ENCODE assay signal across 16 cellular contexts in genomic region chr16:20734782-20735181, GRCh38. TPM values are rescaled to one million over a fixed set of nuclear protein-coding genes. Genes with fewer than 3 reads are reported as not detected.
A peak's percentile ranks its signal among the peaks of the same experiment; 100 is the strongest.
DNase-seq lines count a peak whose midpoint lies in the region; ATAC-seq and TF ChIP-seq lines count a peak whose summit lies in the region.
"Had no signal": no experiment of that assay in that cellular context is flagged by ENCODE, and none has a peak within 500 bp of the region (broad histone marks: within the 10 kb centered on the region; RNA-seq: fewer than 3 reads in every experiment).

No MANE protein-coding gene starts in this region.

- peaks cover 66% of the 10 kb centered on the region for H3K36me3 Mint-ChIP-seq in activated T-cell treated with anti-CD3 and anti-CD28 coated beads, Interleukin-2, amount 50 U/mL, for 24 hours (ENCODE audit: low read depth)
- peaks cover 20% of the 10 kb centered on the region for H3K36me3 Mint-ChIP-seq in activated naive CD8-positive, alpha-beta T cell treated with anti-CD3 and anti-CD28 coated beads for 36 hours

- DNase-seq in activated T-cell treated with anti-CD3 and anti-CD28 coated beads, Interleukin-2, amount 50 U/mL, for 24 hours, result no peak
- no peak for DNase-seq in activated T-cell treated with anti-CD3 and anti-CD28 coated beads, Interleukin-2, amount 50 U/mL, for 1 hour
- no peak for DNase-seq in activated naive CD8-positive, alpha-beta T cell treated with anti-CD3 and anti-CD28 coated beads for 36 hours
- DNase-seq in left lobe of liver (ENCODE audit: low spot score) (no peak), testis (no peak), NCI-H1417 (lab: John Stamatoyannopoulos, UW) (no peak), NCI-H69 (lab: John Stamatoyannopoulos, UW) (no peak)
- DNase-seq: C1 segment of cervical spinal cord, COR-L47, NCI-H1417 treated with DMSO at 0.1 percent for 48 hours, NCI-H2029, NCI-H510A treated with DMSO at 0.1 percent for 48 hours had no signal

- no peaks in the 10 kb centered on the region for H3K36me3 ChIP-seq in testis (ENCODE audit: low read depth, missing control alignments)

- H3K9me3 Mint-ChIP-seq in activated T-cell treated with anti-CD3 and anti-CD28 coated beads, Interleukin-2, amount 50 U/mL, for 24 hours, result no peaks in the 10 kb centered on the region
- no peaks in the 10 kb centered on the region for H3K9me3 Mint-ChIP-seq in activated naive CD8-positive, alpha-beta T cell treated with anti-CD3 and anti-CD28 coated beads for 36 hours

- no peaks in the 10 kb centered on the region for H3K27me3 ChIP-seq in testis

- no peak for TF ChIP-seq POLR2A in testis (IDR thresholded peaks at IDR 0.05)

- H3K9me3 ChIP-seq in testis, result no peaks in the 10 kb centered on the region

- no peaks in the 10 kb centered on the region for H3K27me3 Mint-ChIP-seq in activated T-cell treated with anti-CD3 and anti-CD28 coated beads, Interleukin-2, amount 50 U/mL, for 24 hours
- no peaks in the 10 kb centered on the region for H3K27me3 Mint-ChIP-seq in activated naive CD8-positive, alpha-beta T cell treated with anti-CD3 and anti-CD28 coated beads for 36 hours

- H3K4me1 Mint-ChIP-seq in activated T-cell treated with anti-CD3 and anti-CD28 coated beads, Interleukin-2, amount 50 U/mL, for 24 hours (ENCODE audit: low read depth), result peaks cover 35% of the 10 kb centered on the region
- H3K4me1 Mint-ChIP-seq in activated naive CD8-positive, alpha-beta T cell treated with anti-CD3 and anti-CD28 coated beads for 36 hours, result peaks cover 26% of the 10 kb centered on the region

- ATAC-seq in left lobe of liver, result peak; percentile 20
- no peak for ATAC-seq in HG03196 (IDR thresholded peaks at IDR 0.05; ENCODE audit: unreplicated experiment)

- H3K4me3 ChIP-seq in testis, result no peak overlapping the region

- 24 to 28% methylated on average over 3 of the region's 3 CpGs for WGBS in testis, 2 donors

- peaks cover 28% of the 10 kb centered on the region for H3K4me1 ChIP-seq in testis

- no peak overlapping the region for H3K4me3 Mint-ChIP-seq in activated T-cell treated with anti-CD3 and anti-CD28 coated beads, Interleukin-2, amount 50 U/mL, for 24 hours
- H3K4me3 Mint-ChIP-seq in activated naive CD8-positive, alpha-beta T cell treated with anti-CD3 and anti-CD28 coated beads for 36 hours, result no peak overlapping the region

- peak overlapping the region; percentile 51 for H3K27ac Mint-ChIP-seq in activated T-cell treated with anti-CD3 and anti-CD28 coated beads, Interleukin-2, amount 50 U/mL, for 24 hours
- H3K27ac Mint-ChIP-seq in activated naive CD8-positive, alpha-beta T cell treated with anti-CD3 and anti-CD28 coated beads for 36 hours, result peak overlapping the region; percentile 84

- peak overlapping the region; percentile 39 to 76 for H3K27ac ChIP-seq in testis

- TF ChIP-seq CTCF in testis (IDR thresholded peaks at IDR 0.05), result no peak

- intact Hi-C loops in testis (cut with DNase I; ENCODE audit: low total_unique reads), result no loop called here

RNA-seq across cellular contexts. Expression of gene THUMPD1, which starts 6.8 kb away (rescaled TPM):
- total RNA-seq in activated naive CD8-positive, alpha-beta T cell treated with anti-CD3 and anti-CD28 coated beads for 36 hours, result 10 to 100 TPM; 56.4 to 58.6 TPM
- total RNA-seq in left lobe of liver (13.1 TPM), testis (100 to 1,000 TPM; 100 to 111 TPM)
- polyA plus RNA-seq in testis (ENCODE audit: insufficient read depth, low read depth, low replicate concordance), result 35.0 TPM

RNA-seq across cellular contexts. Expression of gene ACSM3, which starts 29.0 kb away (rescaled TPM):
- 10 to 100 TPM; 11.0 to 14.1 TPM for total RNA-seq in activated naive CD8-positive, alpha-beta T cell treated with anti-CD3 and anti-CD28 coated beads for 36 hours
- total RNA-seq in left lobe of liver (70.8 TPM), testis (100 to 1,000 TPM in 1 of 2 donors, 10 to 100 TPM in 1; 68.0 to 120 TPM)
- 41.1 TPM for polyA plus RNA-seq in testis (ENCODE audit: insufficient read depth, low read depth, low replicate concordance)
- total RNA-seq: LHCN-M2 had no signal

RNA-seq across cellular contexts. Expression of gene ACSM1, which starts 37.3 kb away (rescaled TPM):
- under 1 TPM in 1 of 2 experiments, not detected in 1; 0.16 TPM for total RNA-seq in activated naive CD8-positive, alpha-beta T cell treated with anti-CD3 and anti-CD28 coated beads for 36 hours
- total RNA-seq in left lobe of liver (14.2 TPM), testis (10 to 100 TPM in 1 of 2 donors, 1 to 10 TPM in 1; 8.7 to 10.4 TPM)
- polyA plus RNA-seq in testis (ENCODE audit: insufficient read depth, low read depth, low replicate concordance), result 7.0 TPM
- total RNA-seq: IMR-90, LHCN-M2, RPMI7951 had no signal
- polyA plus RNA-seq: IMR-90 had no signal

Comparison
In these comparisons a context has a peak if more than half of its experiments do, and no peak if none do; other contexts are left out.
1. RNA of gene ACSM1, which starts 37.3 kb away (total RNA-seq): 14.2 TPM in left lobe of liver (single experiment) and 8.7 to 10.4 TPM in testis; 0.16 TPM in activated naive CD8-positive, alpha-beta T cell treated with anti-CD3 and anti-CD28 coated beads for 36 hours; every median in the first group is over 4 times any median in the second.